8 cellular contexts compared by ENCODE assay signal in the genomic region with DNA sequence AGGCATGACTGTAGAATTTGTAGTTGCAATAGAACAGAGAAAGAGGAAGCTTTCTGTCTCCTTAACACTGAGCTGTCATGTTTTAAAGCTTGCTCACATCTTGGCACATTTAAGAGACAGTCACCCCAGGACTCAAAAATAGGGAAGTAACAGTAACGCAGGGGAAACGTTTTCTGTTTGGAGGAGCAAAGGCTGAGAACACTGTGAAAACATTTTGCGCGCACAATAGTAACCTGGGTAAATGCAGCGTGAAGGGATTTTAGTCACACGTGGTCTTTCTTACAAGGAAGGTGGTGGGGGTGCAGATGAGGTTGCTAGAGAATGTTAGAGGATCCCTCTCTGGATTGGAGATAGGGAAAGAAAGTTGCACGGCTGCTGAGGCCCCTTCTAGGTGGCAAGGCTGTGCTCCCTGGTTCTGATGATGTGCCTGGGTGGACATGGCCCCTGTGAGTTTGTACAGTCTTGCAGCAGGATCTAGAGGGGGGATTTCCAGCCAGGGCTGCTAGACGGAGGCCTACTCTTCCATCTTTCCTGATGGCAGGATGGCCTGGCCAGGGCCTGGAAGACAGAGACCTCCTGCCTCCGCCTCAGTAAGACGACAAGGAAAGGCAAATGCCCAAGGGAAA. TPM values are rescaled to one million over a fixed set of nuclear protein-coding genes. Genes with fewer than 3 reads are reported as not detected.
A peak's percentile ranks its signal among the peaks of the same experiment; 100 is the strongest.
DNase-seq lines count a peak whose midpoint lies in the region; ATAC-seq and TF ChIP-seq lines count a peak whose summit lies in the region.

No MANE protein-coding gene starts in this region.

- H3K4me3 ChIP-seq in HL-60 (replicated peaks; ENCODE audit: insufficient read depth, low read length), result no peak overlapping the region

- H3K4me1 Mint-ChIP-seq in stimulated activated memory B cell treated with anti-CD40 and anti-IgM and Interleukin-4, amounts not matched to agents 10 μg/mL and 1 μg/mL and 100 μg/mL, for 72 hours, result peaks cover 82% of the 10 kb centered on the region

- H3K27me3 Mint-ChIP-seq in stimulated activated memory B cell treated with anti-CD40 and anti-IgM and Interleukin-4, amounts not matched to agents 10 μg/mL and 1 μg/mL and 100 μg/mL, for 72 hours, result no peaks in the 10 kb centered on the region

- DNase-seq in HL-60 (ENCODE audit: low read depth in 1 of 2, low spot score in 1 of 2), result peak in 1 of 2 experiments; percentile 85
- DNase-seq in H4 (ENCODE audit: low spot score), result no peak
- DNase-seq in SW480 (ENCODE audit: low spot score), result no peak
- DNase-seq in stimulated activated CD4-positive, alpha-beta T cell treated with anti-CD3 and anti-CD28 coated beads, Interleukin-4, amount 100 ng/mL, for 4 hours, result no peak
- DNase-seq in central memory CD4-positive, alpha-beta T cell, result no peak

- peaks cover 66% of the 10 kb centered on the region for H3K36me3 Mint-ChIP-seq in stimulated activated memory B cell treated with anti-CD40 and anti-IgM and Interleukin-4, amounts not matched to agents 10 μg/mL and 1 μg/mL and 100 μg/mL, for 72 hours

- no peak for TF ChIP-seq CTCF in HL-60 (IDR thresholded peaks at IDR 0.05; ENCODE audit: insufficient read depth, low read length)

- peak; percentile 72 for ATAC-seq in GM19351 (IDR thresholded peaks at IDR 0.05; ENCODE audit: unreplicated experiment)
- ATAC-seq in stimulated activated memory B cell treated with anti-CD40 and anti-IgM and Interleukin-4, amounts not matched to agents 10 μg/mL and 1 μg/mL and 100 μg/mL, for 72 hours, result peak; percentile 93

- peak overlapping the region; percentile 38 for H3K4me3 Mint-ChIP-seq in stimulated activated memory B cell treated with anti-CD40 and anti-IgM and Interleukin-4, amounts not matched to agents 10 μg/mL and 1 μg/mL and 100 μg/mL, for 72 hours

- peak overlapping the region; percentile 80 for H3K27ac ChIP-seq in HL-60 (replicated peaks)
- peak overlapping the region; percentile 67 for H3K27ac ChIP-seq in cingulate gyrus (ENCODE audit: low read depth, low read length)

- H3K27me3 ChIP-seq in HL-60 (ENCODE audit: insufficient read depth, poor library complexity, severe bottlenecking), result no peaks in the 10 kb centered on the region

- H3K9me3 Mint-ChIP-seq in stimulated activated memory B cell treated with anti-CD40 and anti-IgM and Interleukin-4, amounts not matched to agents 10 μg/mL and 1 μg/mL and 100 μg/mL, for 72 hours, result no peaks in the 10 kb centered on the region

- H3K27ac Mint-ChIP-seq in stimulated activated memory B cell treated with anti-CD40 and anti-IgM and Interleukin-4, amounts not matched to agents 10 μg/mL and 1 μg/mL and 100 μg/mL, for 72 hours, result peak overlapping the region; percentile 96

RNA-seq across cellular contexts. Expression of a gene that starts 12.0 kb away (rescaled TPM):
- total RNA-seq in H4 (2014; rRNA removed; shearing (Covaris generic)), result 2.9 and 3.2 TPM in 2 replicates
